ENCODE assay signal across 15 cellular contexts in genomic region chr10:109029870-109030269, GRCh38.
"Had no signal": no experiment of that assay in that cellular context is flagged by ENCODE, and none has a peak within 500 bp of the region (broad histone marks: within the 10 kb centered on the region; RNA-seq: fewer than 3 reads in every experiment).

No MANE protein-coding gene starts in this region.

- H3K4me1 ChIP-seq: gastroesophageal sphincter, left ventricle myocardium inferior, upper lobe of left lung had no signal

- H3K27me3 ChIP-seq: gastroesophageal sphincter, upper lobe of left lung had no signal

- H3K9me3 ChIP-seq: gastroesophageal sphincter, left ventricle myocardium inferior, upper lobe of left lung had no signal

- ATAC-seq: activated CD4-positive, alpha-beta T cell treated with anti-CD3 and anti-CD28 coated beads for 36 hours; activated CD8-positive, alpha-beta T cell treated with anti-CD3 and anti-CD28 coated beads for 36 hours; activated T-cell treated with anti-CD3 and anti-CD28 coated beads, Interleukin-2, amount 50 U/mL, for 72 hours; effector memory CD8-positive, alpha-beta T cell; gastroesophageal sphincter; sciatic nerve had no signal

- H3K4me3 ChIP-seq: coronary artery, gastroesophageal sphincter, left ventricle myocardium inferior, upper lobe of left lung had no signal

- H3K27ac ChIP-seq: coronary artery, epithelial cell of prostate, gastroesophageal sphincter, left ventricle myocardium inferior, upper lobe of left lung had no signal

- H3K36me3 ChIP-seq: gastroesophageal sphincter, left ventricle myocardium inferior, upper lobe of left lung had no signal

- DNase-seq: activated CD4-positive, alpha-beta T cell treated with anti-CD3 and anti-CD28 coated beads for 36 hours; activated CD8-positive, alpha-beta memory T cell treated with anti-CD3 and anti-CD28 coated beads, Interleukin-2, amount 50 U/mL, for 4 hours; activated CD8-positive, alpha-beta T cell treated with anti-CD3 and anti-CD28 coated beads for 36 hours; activated T-cell treated with anti-CD3 and anti-CD28 coated beads, Interleukin-2, amount 50 U/mL, for 72 hours; central memory CD4-positive, alpha-beta T cell; effector memory CD8-positive, alpha-beta T cell; left ventricle myocardium inferior; stimulated activated CD4-positive, alpha-beta T cell treated with anti-CD3 and anti-CD28 coated beads, Interleukin-2, amount 100 ng/mL, for 48 hours; stimulated activated CD8-positive, alpha-beta memory T cell treated with anti-CD3 and anti-CD28 coated beads, Interleukin-4, amount 100 ng/mL, for 48 hours; T1000 had no signal
